24 cellular contexts compared by ENCODE assay signal in the genomic region with DNA sequence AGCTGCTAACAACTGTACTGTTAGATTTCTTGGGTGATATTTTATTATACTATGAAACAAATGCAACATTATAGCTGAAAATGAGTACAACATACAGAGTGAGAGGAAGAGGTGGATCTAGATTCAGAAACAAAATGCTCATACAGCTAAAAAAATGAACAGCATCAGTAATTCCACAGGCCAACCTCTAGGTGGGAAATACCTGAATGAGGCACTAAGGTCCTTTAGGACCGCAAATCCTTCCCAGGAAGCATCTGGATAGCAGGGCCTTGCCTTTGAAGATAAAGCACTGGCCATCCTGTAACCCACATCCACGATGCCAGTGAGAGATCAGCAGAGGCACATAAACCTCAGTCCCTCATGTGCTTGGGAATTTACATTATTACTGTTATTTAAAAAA.
DNase-seq lines count a peak whose midpoint lies in the region; ATAC-seq and TF ChIP-seq lines count a peak whose summit lies in the region.
"Had no signal": no experiment of that assay in that cellular context is flagged by ENCODE, and none has a peak within 500 bp of the region (broad histone marks: within the 10 kb centered on the region; RNA-seq: fewer than 3 reads in every experiment).

No MANE protein-coding gene starts in this region.

- peak; percentile 22 for DNase-seq in DMS53 (lab: John Stamatoyannopoulos, UW)
- DNase-seq in DMS53 treated with DMSO at 0.1 percent for 48 hours (lab: John Stamatoyannopoulos, UW; ENCODE audit: unreplicated experiment) = no peak
- DNase-seq in SW480 (ENCODE audit: low spot score) = peak; percentile 19
- DNase-seq in iPS-NIHi11 (ENCODE audit: low spot score) = peak; percentile 17
- DNase-seq in upper lobe of right lung = no peak
- DNase-seq in head of caudate nucleus = no peak
- no peak for DNase-seq in activated CD8-positive, alpha-beta T cell treated with anti-CD3 and anti-CD28 coated beads for 36 hours
- DNase-seq: 8988T; CD4-positive, CD25-positive, alpha-beta regulatory T cell; COR-L47; DMS79; Kasumi-1; MM.1S; NCI-H1092 treated with DMSO at 0.1 percent for 48 hours; NCI-H146; NCI-H2081; NCI-H446 treated with DMSO at 0.1 percent for 48 hours; NCI-H69; NK-92 treated with Interleukin-12 subunit alpha and Interleukin-12 subunit beta, amount 100 ng/mL, for 24 hours; SHP77 had no signal

- intact Hi-C loops in upper lobe of right lung (cut with DNase I) = no loop called here
- intact Hi-C loops in head of caudate nucleus (cut with DNase I) = no loop called here
- intact Hi-C loops in activated CD8-positive, alpha-beta T cell treated with anti-CD3 and anti-CD28 coated beads for 36 hours (cut with micrococcal nuclease) = no loop called here

- no peaks in the 10 kb centered on the region for H3K4me1 Mint-ChIP-seq in activated CD8-positive, alpha-beta T cell treated with anti-CD3 and anti-CD28 coated beads for 36 hours (ENCODE audit: low read depth)
- H3K4me1 Mint-ChIP-seq: B cell; CD4-positive, CD25-positive, alpha-beta regulatory T cell had no signal

- H3K27me3 Mint-ChIP-seq in activated CD8-positive, alpha-beta T cell treated with anti-CD3 and anti-CD28 coated beads for 36 hours = no peaks in the 10 kb centered on the region
- H3K27me3 Mint-ChIP-seq: B cell; CD4-positive, CD25-positive, alpha-beta regulatory T cell had no signal

- no peak overlapping the region for H3K4me3 Mint-ChIP-seq in activated CD8-positive, alpha-beta T cell treated with anti-CD3 and anti-CD28 coated beads for 36 hours
- H3K4me3 Mint-ChIP-seq: B cell; CD4-positive, CD25-positive, alpha-beta regulatory T cell had no signal

- no peak overlapping the region for H3K27ac ChIP-seq in upper lobe of right lung
- H3K27ac ChIP-seq: SK-N-MC had no signal

- H3K9me3 Mint-ChIP-seq in activated CD8-positive, alpha-beta T cell treated with anti-CD3 and anti-CD28 coated beads for 36 hours = peaks cover 10% of the 10 kb centered on the region

- H3K4me3 ChIP-seq in upper lobe of right lung = no peak overlapping the region
- H3K4me3 ChIP-seq: HAP-1, SK-N-MC had no signal

- H3K36me3 ChIP-seq in upper lobe of right lung = no peaks in the 10 kb centered on the region
- H3K36me3 ChIP-seq: HAP-1 had no signal

- no peaks in the 10 kb centered on the region for H3K9me3 ChIP-seq in upper lobe of right lung
- H3K9me3 ChIP-seq: HAP-1 had no signal

- no peak for ATAC-seq in upper lobe of right lung
- no peak for ATAC-seq in activated CD8-positive, alpha-beta T cell treated with anti-CD3 and anti-CD28 coated beads for 36 hours
- no peak for ATAC-seq in activated CD4-positive, CD25-positive, alpha-beta regulatory T cell treated with anti-CD3 and anti-CD28 coated beads, Interleukin-2, amount 50 U/mL, for 24 hours

- no peak for TF ChIP-seq CTCF in upper lobe of right lung (IDR thresholded peaks at IDR 0.05)
- no peak for TF ChIP-seq CTCF in activated CD8-positive, alpha-beta T cell treated with anti-CD3 and anti-CD28 coated beads for 36 hours (IDR thresholded peaks at IDR 0.05)

- no peaks in the 10 kb centered on the region for H3K27me3 ChIP-seq in upper lobe of right lung

- no peak overlapping the region for H3K27ac Mint-ChIP-seq in activated CD8-positive, alpha-beta T cell treated with anti-CD3 and anti-CD28 coated beads for 36 hours
- H3K27ac Mint-ChIP-seq: B cell had no signal

- CTCF ChIA-PET in activated CD8-positive, alpha-beta T cell treated with anti-CD3 and anti-CD28 coated beads for 36 hours (lab: Charles Lee) = interaction anchor here (1.1 kb wide), 1 partner anchor 14 kb away, joined by 3 read pairs; no protein-coding TSS in a partner anchor

- POLR2A ChIA-PET in activated CD8-positive, alpha-beta T cell treated with anti-CD3 and anti-CD28 coated beads for 36 hours (lab: Charles Lee) = no interaction called here

- H3K36me3 Mint-ChIP-seq in activated CD8-positive, alpha-beta T cell treated with anti-CD3 and anti-CD28 coated beads for 36 hours (ENCODE audit: low read depth) = no peaks in the 10 kb centered on the region
- H3K36me3 Mint-ChIP-seq: CD4-positive, CD25-positive, alpha-beta regulatory T cell had no signal

- H3K4me1 ChIP-seq in upper lobe of right lung = no peaks in the 10 kb centered on the region
- H3K4me1 ChIP-seq: HAP-1 had no signal

Comparison
In these comparisons a context has a peak if more than half of its experiments do, and no peak if none do; other contexts are left out.
1. DNase-seq: peak in DMS53 (single experiment), SW480 (single experiment) and iPS-NIHi11 (single experiment); none in DMS53 treated with DMSO at 0.1 percent for 48 hours (single experiment), upper lobe of right lung (single experiment), head of caudate nucleus (0 of 42) and activated CD8-positive, alpha-beta T cell treated with anti-CD3 and anti-CD28 coated beads for 36 hours (single experiment).